In the genomic region with DNA sequence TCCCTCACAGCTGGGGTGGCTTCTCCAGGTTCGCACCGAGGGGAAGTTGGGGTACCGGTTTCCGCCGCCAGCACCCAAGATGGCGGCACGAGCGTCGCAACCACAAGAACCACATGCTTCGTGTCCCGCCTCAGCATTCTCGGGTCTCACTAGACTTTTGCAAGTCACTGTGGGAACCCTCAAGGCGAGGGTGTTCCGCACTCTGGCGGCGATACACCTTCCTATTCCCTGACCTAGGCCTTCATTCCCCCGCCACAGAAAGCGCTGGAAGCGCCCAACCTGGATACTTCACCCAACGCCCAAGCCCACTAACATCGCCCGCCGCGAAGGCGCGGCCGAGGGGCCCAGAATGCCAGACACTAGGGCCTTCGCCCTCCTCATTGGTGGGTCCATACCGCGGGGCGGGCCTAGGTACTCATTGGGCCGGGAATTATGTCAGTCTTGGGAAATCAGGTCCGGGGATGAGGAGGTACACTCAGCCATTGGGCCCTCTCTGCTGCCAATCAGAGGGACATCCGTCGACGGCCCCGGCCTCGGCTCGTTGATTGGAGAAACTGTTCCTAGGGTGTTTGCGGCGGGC, we compare ENCODE assay signal across 8 cellular contexts. TPM values are rescaled to one million over a fixed set of nuclear protein-coding genes. Genes with fewer than 3 reads are reported as not detected.
DNase-seq lines count a peak whose midpoint lies in the region; ATAC-seq and TF ChIP-seq lines count a peak whose summit lies in the region.

No MANE protein-coding gene starts in this region.

- peaks cover 42% of the 10 kb centered on the region for H3K36me3 Mint-ChIP-seq in CD4-positive, alpha-beta T cell (ENCODE audit: low read depth)
- H3K36me3 Mint-ChIP-seq in activated CD4-positive, alpha-beta memory T cell treated with anti-CD3 and anti-CD28 coated beads for 36 hours: peaks cover 44% of the 10 kb centered on the region

- peak; percentile 66 for TF ChIP-seq POLR2A in right lobe of liver (IDR thresholded peaks at IDR 0.05)

- H3K4me3 ChIP-seq in dorsolateral prefrontal cortex (peak overlapping the region; percentile 62 to 97 (median 89)), right lobe of liver (peak overlapping the region; percentile 66 to 88 (median 83))

- no peaks in the 10 kb centered on the region for H3K27me3 Mint-ChIP-seq in CD4-positive, alpha-beta T cell
- no peaks in the 10 kb centered on the region for H3K27me3 Mint-ChIP-seq in activated CD4-positive, alpha-beta memory T cell treated with anti-CD3 and anti-CD28 coated beads for 36 hours

- 0% methylated on average over 30 of the region's 41 CpGs for WGBS in right lobe of liver (ENCODE audit: insufficient coverage, low coverage, low lambda C conversion rate, missing lambda C conversion rate)

- no peaks in the 10 kb centered on the region for H3K9me3 Mint-ChIP-seq in CD4-positive, alpha-beta T cell
- H3K9me3 Mint-ChIP-seq in activated CD4-positive, alpha-beta memory T cell treated with anti-CD3 and anti-CD28 coated beads for 36 hours: no peaks in the 10 kb centered on the region

- peak; percentile 92 to 98 (median 95) for DNase-seq in CD4-positive, alpha-beta T cell
- peak; percentile 100 for DNase-seq in NCI-H82 (lab: John Stamatoyannopoulos, UW)
- peak; percentile 100 for DNase-seq in activated CD4-positive, alpha-beta memory T cell treated with anti-CD3 and anti-CD28 coated beads for 36 hours
- peak; percentile 100 for DNase-seq in dorsolateral prefrontal cortex
- peak; percentile 99 to 100 (median 100) for DNase-seq in right lobe of liver
- peak; percentile 99 for DNase-seq in stimulated activated CD4-positive, alpha-beta T cell treated with anti-CD3 and anti-CD28 coated beads, Interleukin-4, amount 100 ng/mL, for 24 hours

- TF ChIP-seq CTCF in CD4-positive, alpha-beta T cell (IDR thresholded peaks at IDR 0.05): no peak
- TF ChIP-seq CTCF in dorsolateral prefrontal cortex (IDR thresholded peaks at IDR 0.05 in 54 of 56, conservative IDR thresholded peaks at IDR 0.05 in 2 of 56; ENCODE audit: low read depth in 1 of 56, partially characterized antibody in 56 of 56) (peak in 16 of 56 donors; percentile 2 to 36 (median 21)), right lobe of liver (IDR thresholded peaks at IDR 0.05) (no peak)

- peak overlapping the region; percentile 93 for H3K4me3 Mint-ChIP-seq in CD4-positive, alpha-beta T cell
- H3K4me3 Mint-ChIP-seq in activated CD4-positive, alpha-beta memory T cell treated with anti-CD3 and anti-CD28 coated beads for 36 hours: peak overlapping the region; percentile 97

- POLR2A ChIA-PET in CD4-positive, alpha-beta T cell (lab: Charles Lee): interaction anchor here (0.7 to 3.6 kb wide), 22 partner anchors 8 to 1716 kb away, joined by 3 to 20 read pairs (median 4); a partner anchor contains a TSS
- POLR2A ChIA-PET in activated CD4-positive, alpha-beta memory T cell treated with anti-CD3 and anti-CD28 coated beads for 36 hours (lab: Charles Lee): interaction anchor here (1.4 to 4.6 kb wide), 7 partner anchors 9 to 65 kb away, joined by 5 to 31 read pairs (median 15); a partner anchor contains a TSS

- peak overlapping the region; percentile 82 for H3K27ac ChIP-seq in CD4-positive, alpha-beta T cell (ENCODE audit: low read depth, low read length)
- H3K27ac ChIP-seq in dorsolateral prefrontal cortex (peak overlapping the region; percentile 83 to 99 (median 96)), right lobe of liver (peak overlapping the region; percentile 91 to 96 (median 94))

- peaks cover 2 to 41% (median 14%) of the 10 kb centered on the region in 4 donors for H3K4me1 ChIP-seq in right lobe of liver

- H3K4me1 Mint-ChIP-seq in CD4-positive, alpha-beta T cell (ENCODE audit: low read depth): peaks cover 58% of the 10 kb centered on the region
- peaks cover 49% of the 10 kb centered on the region for H3K4me1 Mint-ChIP-seq in activated CD4-positive, alpha-beta memory T cell treated with anti-CD3 and anti-CD28 coated beads for 36 hours (ENCODE audit: low read depth)

- no peaks in the 10 kb centered on the region for H3K9me3 ChIP-seq in CD4-positive, alpha-beta T cell (ENCODE audit: control insufficient read depth, low read length)
- no peaks in the 10 kb centered on the region for H3K9me3 ChIP-seq in right lobe of liver

- H3K36me3 ChIP-seq in right lobe of liver: peaks cover 0 to 11% (median 0%) of the 10 kb centered on the region in 4 donors

- H3K27ac Mint-ChIP-seq in CD4-positive, alpha-beta T cell: peak overlapping the region; percentile 94
- H3K27ac Mint-ChIP-seq in activated CD4-positive, alpha-beta memory T cell treated with anti-CD3 and anti-CD28 coated beads for 36 hours: peak overlapping the region; percentile 97

- intact Hi-C loops in CD4-positive, alpha-beta T cell (cut with DNase I, micrococcal nuclease): loop anchor here (1.0 to 5.0 kb wide), 7 partner anchors 23 to 396 kb away; a partner anchor contains a TSS
- intact Hi-C loops in activated CD4-positive, alpha-beta memory T cell treated with anti-CD3 and anti-CD28 coated beads for 36 hours (cut with micrococcal nuclease): loop anchor here (1.0 to 5.0 kb wide), 8 partner anchors 11 to 859 kb away; a partner anchor contains a TSS
- intact Hi-C loops in dorsolateral prefrontal cortex (cut with DNase I) (no loop called here), right lobe of liver (cut with DNase I) (no loop called here)

- no peaks in the 10 kb centered on the region for H3K27me3 ChIP-seq in CD4-positive, alpha-beta T cell (ENCODE audit: control insufficient read depth, insufficient read depth, low read length)
- H3K27me3 ChIP-seq in dorsolateral prefrontal cortex: no peaks in the 10 kb centered on the region
- H3K27me3 ChIP-seq in right lobe of liver: no peaks in the 10 kb centered on the region

- ATAC-seq in CD4-positive, alpha-beta T cell (ENCODE audit: poor library complexity): peak; percentile 96
- peak; percentile 93 for ATAC-seq in GM19452 (IDR thresholded peaks at IDR 0.05; ENCODE audit: unreplicated experiment)
- ATAC-seq in HG03575 (IDR thresholded peaks at IDR 0.05; ENCODE audit: extremely low read depth, insufficient number of reproducible peaks, low FRiP score, unreplicated experiment): peak; percentile 80
- peak; percentile 81 to 91 (median 82) for ATAC-seq in right lobe of liver

- CTCF ChIA-PET in CD4-positive, alpha-beta T cell (lab: Charles Lee): interaction anchor here (1.3 to 6.1 kb wide), 4 partner anchors 12 to 77 kb away, joined by 4 to 35 read pairs (median 14); a partner anchor contains a TSS
- CTCF ChIA-PET in activated CD4-positive, alpha-beta memory T cell treated with anti-CD3 and anti-CD28 coated beads for 36 hours (lab: Charles Lee): interaction anchor here (1.3 to 4.9 kb wide), 12 partner anchors 8 to 588 kb away, joined by 3 to 77 read pairs (median 4); a partner anchor contains a TSS

RNA-seq across cellular contexts. Expression of a gene that starts 0.3 kb away (rescaled TPM):
- total RNA-seq in CD4-positive, alpha-beta T cell: 10 to 100 TPM; 28.1 to 30.6 TPM
- 10 to 100 TPM; 82.4 to 84.1 TPM for total RNA-seq in activated CD4-positive, alpha-beta memory T cell treated with anti-CD3 and anti-CD28 coated beads for 36 hours
- total RNA-seq in dorsolateral prefrontal cortex (100 to 1,000 TPM; 120 to 279 (median 205) TPM), right lobe of liver (100 to 1,000 TPM in 4 of 6 experiments, 10 to 100 TPM in 2; 63.1 to 156 (median 117) TPM)

RNA-seq across cellular contexts. Expression of a gene that starts 10.2 kb away (rescaled TPM):
- under 1 TPM; 0.47 to 0.88 TPM for total RNA-seq in CD4-positive, alpha-beta T cell
- 1 to 10 TPM; 4.9 to 6.2 TPM for total RNA-seq in activated CD4-positive, alpha-beta memory T cell treated with anti-CD3 and anti-CD28 coated beads for 36 hours
- 10 to 100 TPM in 59 of 120 experiments, 1 to 10 TPM in 61; 3.8 to 22.7 (median 9.8) TPM for total RNA-seq in dorsolateral prefrontal cortex
- 10 to 100 TPM; 18.9 to 26.6 (median 23.8) TPM for total RNA-seq in right lobe of liver

RNA-seq across cellular contexts. Expression of a gene that starts 53.4 kb away (rescaled TPM):
- 1 to 10 TPM; 5.5 to 6.6 TPM for total RNA-seq in CD4-positive, alpha-beta T cell
- total RNA-seq in activated CD4-positive, alpha-beta memory T cell treated with anti-CD3 and anti-CD28 coated beads for 36 hours: 10 to 100 TPM; 55.3 to 56.7 TPM
- total RNA-seq in dorsolateral prefrontal cortex (10 to 100 TPM; 57.5 to 92.2 (median 74.2) TPM), right lobe of liver (10 to 100 TPM in 2 of 6 experiments, 1 to 10 TPM in 4; 7.0 to 10.5 (median 9.9) TPM)

RNA-seq across cellular contexts. Expression of a gene that starts 59.7 kb away (rescaled TPM):
- 1 to 10 TPM; 6.8 to 8.7 TPM for total RNA-seq in CD4-positive, alpha-beta T cell
- 10 to 100 TPM; 19.7 to 21.7 TPM for total RNA-seq in activated CD4-positive, alpha-beta memory T cell treated with anti-CD3 and anti-CD28 coated beads for 36 hours
- total RNA-seq in dorsolateral prefrontal cortex (10 to 100 TPM; 16.4 to 41.4 (median 27.4) TPM), right lobe of liver (10 to 100 TPM in 3 of 6 experiments, 1 to 10 TPM in 3; 7.2 to 11.7 (median 9.2) TPM)

Comparison
In these comparisons a context has a peak if more than half of its experiments do, and no peak if none do; other contexts are left out.
1. Peak in every context shown above with its lines: DNase-seq, ATAC-seq, H3K4me3 ChIP-seq and H3K27ac ChIP-seq.
2. RNA of a gene that starts 53.4 kb away (total RNA-seq): 57.5 to 92.2 TPM in dorsolateral prefrontal cortex and 55.3 to 56.7 TPM in activated CD4-positive, alpha-beta memory T cell treated with anti-CD3 and anti-CD28 coated beads for 36 hours; 7.0 to 10.5 TPM in right lobe of liver and 5.5 to 6.6 TPM in CD4-positive, alpha-beta T cell; every median in the first group is over 4 times any median in the second.
3. intact Hi-C loops: an anchor here in CD4-positive, alpha-beta T cell (1.0 to 5.0 kb wide) and activated CD4-positive, alpha-beta memory T cell treated with anti-CD3 and anti-CD28 coated beads for 36 hours (1.0 to 5.0 kb wide); none called in dorsolateral prefrontal cortex and right lobe of liver.